In the genomic region with DNA sequence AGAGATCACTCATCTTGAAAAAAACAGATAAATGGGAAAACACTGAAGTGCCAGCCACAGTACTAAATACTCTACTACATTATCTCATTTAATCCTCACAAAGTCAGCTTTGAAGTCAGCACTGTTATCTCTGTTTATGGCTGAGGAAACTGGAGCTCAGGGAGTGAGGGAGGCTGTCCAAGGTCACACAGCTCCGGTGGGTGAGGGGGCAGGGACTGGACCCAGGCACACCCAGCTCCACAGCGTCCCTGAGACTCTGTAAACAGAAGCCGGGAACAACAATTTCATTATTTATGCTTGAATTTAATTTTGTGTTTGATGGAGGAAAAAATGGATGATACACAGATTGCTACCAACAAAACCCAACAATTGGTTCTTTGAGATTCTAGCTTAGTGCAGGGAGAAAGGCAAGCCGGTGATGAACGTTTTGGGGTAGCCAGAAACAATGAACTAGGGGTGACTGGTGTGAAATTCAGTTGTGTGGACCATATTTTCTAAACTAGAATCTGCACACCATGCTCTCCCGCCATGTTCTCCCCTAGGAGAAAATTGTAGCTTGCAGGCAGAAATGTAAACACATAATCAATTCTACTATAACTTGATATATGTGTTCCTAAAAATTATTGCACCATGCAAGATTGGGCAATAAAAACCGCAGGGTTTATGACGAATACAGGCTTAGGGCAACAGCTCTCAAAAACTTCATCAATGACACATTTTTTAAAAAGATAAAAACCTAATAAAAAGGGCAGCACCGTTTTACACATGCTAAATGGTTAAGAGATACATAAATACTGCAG, we compare ENCODE assay signal across 1 cellular context.
TF ChIP-seq lines count a peak whose summit lies in the region.

A gene with protein sequence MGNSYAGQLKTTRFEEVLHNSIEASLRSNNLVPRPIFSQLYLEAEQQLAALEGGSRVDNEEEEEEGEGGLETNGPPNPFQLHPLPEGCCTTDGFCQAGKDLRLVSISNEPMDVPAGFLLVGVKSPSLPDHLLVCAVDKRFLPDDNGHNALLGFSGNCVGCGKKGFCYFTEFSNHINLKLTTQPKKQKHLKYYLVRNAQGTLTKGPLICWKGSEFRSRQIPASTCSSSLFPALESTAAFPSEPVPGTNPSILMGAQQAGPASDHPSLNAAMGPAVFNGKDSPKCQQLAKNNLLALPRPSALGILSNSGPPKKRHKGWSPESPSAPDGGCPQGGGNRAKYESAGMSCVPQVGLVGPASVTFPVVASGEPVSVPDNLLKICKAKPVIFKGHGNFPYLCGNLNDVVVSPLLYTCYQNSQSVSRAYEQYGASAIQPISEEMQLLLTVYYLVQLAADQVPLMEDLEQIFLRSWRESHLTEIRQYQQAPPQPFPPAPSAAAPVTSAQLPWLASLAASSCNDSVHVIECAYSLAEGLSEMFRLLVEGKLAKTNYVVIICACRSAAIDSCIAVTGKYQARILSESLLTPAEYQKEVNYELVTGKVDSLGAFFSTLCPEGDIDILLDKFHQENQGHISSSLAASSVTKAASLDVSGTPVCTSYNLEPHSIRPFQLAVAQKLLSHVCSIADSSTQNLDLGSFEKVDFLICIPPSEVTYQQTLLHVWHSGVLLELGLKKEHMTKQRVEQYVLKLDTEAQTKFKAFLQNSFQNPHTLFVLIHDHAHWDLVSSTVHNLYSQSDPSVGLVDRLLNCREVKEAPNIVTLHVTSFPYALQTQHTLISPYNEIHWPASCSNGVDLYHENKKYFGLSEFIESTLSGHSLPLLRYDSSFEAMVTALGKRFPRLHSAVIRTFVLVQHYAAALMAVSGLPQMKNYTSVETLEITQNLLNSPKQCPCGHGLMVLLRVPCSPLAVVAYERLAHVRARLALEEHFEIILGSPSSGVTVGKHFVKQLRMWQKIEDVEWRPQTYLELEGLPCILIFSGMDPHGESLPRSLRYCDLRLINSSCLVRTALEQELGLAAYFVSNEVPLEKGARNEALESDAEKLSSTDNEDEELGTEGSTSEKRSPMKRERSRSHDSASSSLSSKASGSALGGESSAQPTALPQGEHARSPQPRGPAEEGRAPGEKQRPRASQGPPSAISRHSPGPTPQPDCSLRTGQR (N-terminal part only) (plus strand): TSS at position 768 of the 800 bp plus-strand sequence. CDS start 22,570 bp downstream, outside the sequence.

TF ChIP-seq in HepG2, 621 proteins besides CTCF, POLR2A, EP300 and RAD21 (continued from another document and continues in another):
- TF ChIP-seq, protein P1, sequence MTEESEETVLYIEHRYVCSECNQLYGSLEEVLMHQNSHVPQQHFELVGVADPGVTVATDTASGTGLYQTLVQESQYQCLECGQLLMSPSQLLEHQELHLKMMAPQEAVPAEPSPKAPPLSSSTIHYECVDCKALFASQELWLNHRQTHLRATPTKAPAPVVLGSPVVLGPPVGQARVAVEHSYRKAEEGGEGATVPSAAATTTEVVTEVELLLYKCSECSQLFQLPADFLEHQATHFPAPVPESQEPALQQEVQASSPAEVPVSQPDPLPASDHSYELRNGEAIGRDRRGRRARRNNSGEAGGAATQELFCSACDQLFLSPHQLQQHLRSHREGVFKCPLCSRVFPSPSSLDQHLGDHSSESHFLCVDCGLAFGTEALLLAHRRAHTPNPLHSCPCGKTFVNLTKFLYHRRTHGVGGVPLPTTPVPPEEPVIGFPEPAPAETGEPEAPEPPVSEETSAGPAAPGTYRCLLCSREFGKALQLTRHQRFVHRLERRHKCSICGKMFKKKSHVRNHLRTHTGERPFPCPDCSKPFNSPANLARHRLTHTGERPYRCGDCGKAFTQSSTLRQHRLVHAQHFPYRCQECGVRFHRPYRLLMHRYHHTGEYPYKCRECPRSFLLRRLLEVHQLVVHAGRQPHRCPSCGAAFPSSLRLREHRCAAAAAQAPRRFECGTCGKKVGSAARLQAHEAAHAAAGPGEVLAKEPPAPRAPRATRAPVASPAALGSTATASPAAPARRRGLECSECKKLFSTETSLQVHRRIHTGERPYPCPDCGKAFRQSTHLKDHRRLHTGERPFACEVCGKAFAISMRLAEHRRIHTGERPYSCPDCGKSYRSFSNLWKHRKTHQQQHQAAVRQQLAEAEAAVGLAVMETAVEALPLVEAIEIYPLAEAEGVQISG (CRISPR knock-in tag; IDR thresholded peaks at IDR 0.05) = peak; percentile 60
- no peak for TF ChIP-seq HNRNPH1 (optimal IDR thresholded peaks at IDR 0.05; ENCODE audit: low read depth, low read length)
- TF ChIP-seq ZNF75D (CRISPR knock-in tag; IDR thresholded peaks at IDR 0.05; ENCODE audit: borderline replicate concordance) = no peak
- TF ChIP-seq ZNF34 (CRISPR knock-in tag; IDR thresholded peaks at IDR 0.05; ENCODE audit: borderline replicate concordance) = peak; percentile 59; the same call in 1 of the 2 replicates
- TF ChIP-seq, protein P2, sequence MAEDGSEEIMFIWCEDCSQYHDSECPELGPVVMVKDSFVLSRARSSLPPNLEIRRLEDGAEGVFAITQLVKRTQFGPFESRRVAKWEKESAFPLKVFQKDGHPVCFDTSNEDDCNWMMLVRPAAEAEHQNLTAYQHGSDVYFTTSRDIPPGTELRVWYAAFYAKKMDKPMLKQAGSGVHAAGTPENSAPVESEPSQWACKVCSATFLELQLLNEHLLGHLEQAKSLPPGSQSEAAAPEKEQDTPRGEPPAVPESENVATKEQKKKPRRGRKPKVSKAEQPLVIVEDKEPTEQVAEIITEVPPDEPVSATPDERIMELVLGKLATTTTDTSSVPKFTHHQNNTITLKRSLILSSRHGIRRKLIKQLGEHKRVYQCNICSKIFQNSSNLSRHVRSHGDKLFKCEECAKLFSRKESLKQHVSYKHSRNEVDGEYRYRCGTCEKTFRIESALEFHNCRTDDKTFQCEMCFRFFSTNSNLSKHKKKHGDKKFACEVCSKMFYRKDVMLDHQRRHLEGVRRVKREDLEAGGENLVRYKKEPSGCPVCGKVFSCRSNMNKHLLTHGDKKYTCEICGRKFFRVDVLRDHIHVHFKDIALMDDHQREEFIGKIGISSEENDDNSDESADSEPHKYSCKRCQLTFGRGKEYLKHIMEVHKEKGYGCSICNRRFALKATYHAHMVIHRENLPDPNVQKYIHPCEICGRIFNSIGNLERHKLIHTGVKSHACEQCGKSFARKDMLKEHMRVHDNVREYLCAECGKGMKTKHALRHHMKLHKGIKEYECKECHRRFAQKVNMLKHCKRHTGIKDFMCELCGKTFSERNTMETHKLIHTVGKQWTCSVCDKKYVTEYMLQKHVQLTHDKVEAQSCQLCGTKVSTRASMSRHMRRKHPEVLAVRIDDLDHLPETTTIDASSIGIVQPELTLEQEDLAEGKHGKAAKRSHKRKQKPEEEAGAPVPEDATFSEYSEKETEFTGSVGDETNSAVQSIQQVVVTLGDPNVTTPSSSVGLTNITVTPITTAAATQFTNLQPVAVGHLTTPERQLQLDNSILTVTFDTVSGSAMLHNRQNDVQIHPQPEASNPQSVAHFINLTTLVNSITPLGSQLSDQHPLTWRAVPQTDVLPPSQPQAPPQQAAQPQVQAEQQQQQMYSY (CRISPR knock-in tag; IDR thresholded peaks at IDR 0.05) = peak; percentile 55; the same call in 1 of the 2 replicates
- TF ChIP-seq FOSL1 (CRISPR knock-in tag; IDR thresholded peaks at IDR 0.05; ENCODE audit: borderline replicate concordance) = no peak
- TF ChIP-seq, protein P3, sequence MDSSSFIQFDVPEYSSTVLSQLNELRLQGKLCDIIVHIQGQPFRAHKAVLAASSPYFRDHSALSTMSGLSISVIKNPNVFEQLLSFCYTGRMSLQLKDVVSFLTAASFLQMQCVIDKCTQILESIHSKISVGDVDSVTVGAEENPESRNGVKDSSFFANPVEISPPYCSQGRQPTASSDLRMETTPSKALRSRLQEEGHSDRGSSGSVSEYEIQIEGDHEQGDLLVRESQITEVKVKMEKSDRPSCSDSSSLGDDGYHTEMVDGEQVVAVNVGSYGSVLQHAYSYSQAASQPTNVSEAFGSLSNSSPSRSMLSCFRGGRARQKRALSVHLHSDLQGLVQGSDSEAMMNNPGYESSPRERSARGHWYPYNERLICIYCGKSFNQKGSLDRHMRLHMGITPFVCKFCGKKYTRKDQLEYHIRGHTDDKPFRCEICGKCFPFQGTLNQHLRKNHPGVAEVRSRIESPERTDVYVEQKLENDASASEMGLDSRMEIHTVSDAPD (CRISPR knock-in tag; IDR thresholded peaks at IDR 0.05) = no peak
- TF ChIP-seq JUND (CRISPR knock-in tag; IDR thresholded peaks at IDR 0.05) = 0 out of 2 replicates have a peak, but pooled peaks have one; percentile 9
- peak; percentile 65; the same call in 1 of the 2 replicates for TF ChIP-seq MEIS1 (CRISPR knock-in tag; IDR thresholded peaks at IDR 0.05; ENCODE audit: borderline replicate concordance)
- TF ChIP-seq KDM2A (CRISPR knock-in tag; IDR thresholded peaks at IDR 0.05; ENCODE audit: borderline replicate concordance, low read depth) = peak; percentile 52; the same call in 1 of the 2 replicates
- no peak for TF ChIP-seq ZNF83 (CRISPR knock-in tag; IDR thresholded peaks at IDR 0.05; ENCODE audit: borderline replicate concordance)
- TF ChIP-seq, protein P4, sequence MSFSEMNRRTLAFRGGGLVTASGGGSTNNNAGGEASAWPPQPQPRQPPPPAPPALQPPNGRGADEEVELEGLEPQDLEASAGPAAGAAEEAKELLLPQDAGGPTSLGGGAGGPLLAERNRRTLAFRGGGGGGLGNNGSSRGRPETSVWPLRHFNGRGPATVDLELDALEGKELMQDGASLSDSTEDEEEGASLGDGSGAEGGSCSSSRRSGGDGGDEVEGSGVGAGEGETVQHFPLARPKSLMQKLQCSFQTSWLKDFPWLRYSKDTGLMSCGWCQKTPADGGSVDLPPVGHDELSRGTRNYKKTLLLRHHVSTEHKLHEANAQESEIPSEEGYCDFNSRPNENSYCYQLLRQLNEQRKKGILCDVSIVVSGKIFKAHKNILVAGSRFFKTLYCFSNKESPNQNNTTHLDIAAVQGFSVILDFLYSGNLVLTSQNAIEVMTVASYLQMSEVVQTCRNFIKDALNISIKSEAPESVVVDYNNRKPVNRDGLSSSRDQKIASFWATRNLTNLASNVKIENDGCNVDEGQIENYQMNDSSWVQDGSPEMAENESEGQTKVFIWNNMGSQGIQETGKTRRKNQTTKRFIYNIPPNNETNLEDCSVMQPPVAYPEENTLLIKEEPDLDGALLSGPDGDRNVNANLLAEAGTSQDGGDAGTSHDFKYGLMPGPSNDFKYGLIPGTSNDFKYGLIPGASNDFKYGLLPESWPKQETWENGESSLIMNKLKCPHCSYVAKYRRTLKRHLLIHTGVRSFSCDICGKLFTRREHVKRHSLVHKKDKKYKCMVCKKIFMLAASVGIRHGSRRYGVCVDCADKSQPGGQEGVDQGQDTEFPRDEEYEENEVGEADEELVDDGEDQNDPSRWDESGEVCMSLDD (CRISPR knock-in tag; IDR thresholded peaks at IDR 0.05; ENCODE audit: borderline replicate concordance) = peak; percentile 72; the same call in 1 of the 2 replicates
- no peak for TF ChIP-seq BORCS8-MEF2B (CRISPR knock-in tag; IDR thresholded peaks at IDR 0.05)
- TF ChIP-seq PHF20 (CRISPR knock-in tag; IDR thresholded peaks at IDR 0.05) = no peak
- peak; percentile 96 for TF ChIP-seq FOXO1 (CRISPR knock-in tag; IDR thresholded peaks at IDR 0.05)
- no peak; the same call in 1 of the 2 replicates for TF ChIP-seq SUZ12 (IDR thresholded peaks at IDR 0.05; ENCODE audit: low read depth, low read length)
- TF ChIP-seq CHD4 (IDR thresholded peaks at IDR 0.05; ENCODE audit: borderline replicate concordance, low read length) = no peak
- TF ChIP-seq ZNF652 (CRISPR knock-in tag; IDR thresholded peaks at IDR 0.05; ENCODE audit: borderline replicate concordance, low read depth) = peak; percentile 61; the same call in 1 of the 2 replicates
- 0 out of 2 replicates have a peak, but pooled peaks have one; percentile 30 for TF ChIP-seq ZNF143 (CRISPR knock-in tag; IDR thresholded peaks at IDR 0.05)
- TF ChIP-seq, protein P5, sequence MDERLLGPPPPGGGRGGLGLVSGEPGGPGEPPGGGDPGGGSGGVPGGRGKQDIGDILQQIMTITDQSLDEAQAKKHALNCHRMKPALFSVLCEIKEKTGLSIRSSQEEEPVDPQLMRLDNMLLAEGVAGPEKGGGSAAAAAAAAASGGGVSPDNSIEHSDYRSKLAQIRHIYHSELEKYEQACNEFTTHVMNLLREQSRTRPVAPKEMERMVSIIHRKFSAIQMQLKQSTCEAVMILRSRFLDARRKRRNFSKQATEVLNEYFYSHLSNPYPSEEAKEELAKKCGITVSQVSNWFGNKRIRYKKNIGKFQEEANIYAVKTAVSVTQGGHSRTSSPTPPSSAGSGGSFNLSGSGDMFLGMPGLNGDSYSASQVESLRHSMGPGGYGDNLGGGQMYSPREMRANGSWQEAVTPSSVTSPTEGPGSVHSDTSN (CRISPR knock-in tag; IDR thresholded peaks at IDR 0.05) = no peak
- no peak for TF ChIP-seq ATF7 (IDR thresholded peaks at IDR 0.05)
- no peak for TF ChIP-seq ATF7 (CRISPR knock-in tag; IDR thresholded peaks at IDR 0.05)
- TF ChIP-seq SALL2 (CRISPR knock-in tag; IDR thresholded peaks at IDR 0.05) = no peak
- no peak for TF ChIP-seq KLF9 (CRISPR knock-in tag; IDR thresholded peaks at IDR 0.05; ENCODE audit: low read depth)
- TF ChIP-seq TBL1XR1 (IDR thresholded peaks at IDR 0.05; ENCODE audit: borderline replicate concordance, low read length, partially characterized antibody) = no peak
- no peak for TF ChIP-seq ZNF451 (CRISPR knock-in tag; IDR thresholded peaks at IDR 0.05)
- TF ChIP-seq HDAC6 (IDR thresholded peaks at IDR 0.05; ENCODE audit: low read depth, low read length) = no peak
- peak; percentile 84; the same call in 1 of the 2 replicates for TF ChIP-seq ZKSCAN8 (CRISPR knock-in tag; IDR thresholded peaks at IDR 0.05; ENCODE audit: borderline replicate concordance)
- no peak for TF ChIP-seq TOE1 (CRISPR knock-in tag; IDR thresholded peaks at IDR 0.05)
- TF ChIP-seq ZNF251 (CRISPR knock-in tag; IDR thresholded peaks at IDR 0.05) = no peak
- peak; percentile 89; the same call in 1 of the 2 replicates for TF ChIP-seq GATA4 (IDR thresholded peaks at IDR 0.05; ENCODE audit: borderline replicate concordance, low read depth)
- TF ChIP-seq, protein P6, sequence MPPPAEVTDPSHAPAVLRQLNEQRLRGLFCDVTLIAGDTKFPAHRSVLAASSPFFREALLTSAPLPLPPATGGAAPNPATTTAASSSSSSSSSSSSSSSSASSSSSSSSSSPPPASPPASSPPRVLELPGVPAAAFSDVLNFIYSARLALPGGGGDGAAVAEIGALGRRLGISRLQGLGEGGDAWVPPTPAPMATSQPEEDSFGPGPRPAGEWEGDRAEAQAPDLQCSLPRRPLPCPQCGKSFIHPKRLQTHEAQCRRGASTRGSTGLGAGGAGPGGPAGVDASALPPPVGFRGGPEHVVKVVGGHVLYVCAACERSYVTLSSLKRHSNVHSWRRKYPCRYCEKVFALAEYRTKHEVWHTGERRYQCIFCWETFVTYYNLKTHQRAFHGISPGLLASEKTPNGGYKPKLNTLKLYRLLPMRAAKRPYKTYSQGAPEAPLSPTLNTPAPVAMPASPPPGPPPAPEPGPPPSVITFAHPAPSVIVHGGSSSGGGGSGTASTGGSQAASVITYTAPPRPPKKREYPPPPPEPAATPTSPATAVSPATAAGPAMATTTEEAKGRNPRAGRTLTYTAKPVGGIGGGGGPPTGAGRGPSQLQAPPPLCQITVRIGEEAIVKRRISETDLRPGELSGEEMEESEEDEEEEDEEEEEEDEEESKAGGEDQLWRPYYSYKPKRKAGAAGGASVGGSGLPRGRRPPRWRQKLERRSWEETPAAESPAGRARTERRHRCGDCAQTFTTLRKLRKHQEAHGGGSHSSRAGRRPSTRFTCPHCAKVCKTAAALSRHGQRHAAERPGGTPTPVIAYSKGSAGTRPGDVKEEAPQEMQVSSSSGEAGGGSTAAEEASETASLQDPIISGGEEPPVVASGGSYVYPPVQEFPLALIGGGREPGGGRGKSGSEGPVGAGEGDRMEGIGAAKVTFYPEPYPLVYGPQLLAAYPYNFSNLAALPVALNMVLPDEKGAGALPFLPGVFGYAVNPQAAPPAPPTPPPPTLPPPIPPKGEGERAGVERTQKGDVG (CRISPR knock-in tag; IDR thresholded peaks at IDR 0.05; ENCODE audit: borderline replicate concordance) = peak; percentile 92
- peak; percentile 77 for TF ChIP-seq BCL6 (CRISPR knock-in tag; IDR thresholded peaks at IDR 0.05)
- peak; percentile 49 for TF ChIP-seq YY1 (IDR thresholded peaks at IDR 0.05; ENCODE audit: insufficient read depth, insufficient replicate concordance, low read depth, low read length)
- TF ChIP-seq MEF2D (CRISPR knock-in tag; IDR thresholded peaks at IDR 0.05) = peak; percentile 80
